Comparison of ENCODE assay signal across 1 cellular context in the genomic region with DNA sequence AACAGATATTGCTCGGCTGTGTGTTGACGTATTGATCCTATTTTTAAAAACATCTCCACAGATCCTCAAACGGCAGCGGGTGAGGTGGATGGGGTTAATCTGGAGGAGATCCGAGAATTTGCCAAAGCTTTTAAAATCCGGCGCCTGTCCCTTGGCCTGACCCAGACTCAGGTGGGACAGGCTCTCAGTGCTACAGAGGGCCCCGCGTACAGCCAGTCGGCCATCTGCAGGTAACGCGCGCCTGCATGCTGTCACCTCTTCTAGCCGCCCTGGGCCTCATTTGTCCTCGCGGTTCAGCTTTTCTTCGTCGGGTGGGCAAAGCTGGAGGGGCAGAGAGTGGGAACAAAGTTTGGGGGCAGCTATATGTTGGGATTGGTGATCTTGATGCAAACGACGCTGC.
TF ChIP-seq lines count a peak whose summit lies in the region.

No MANE protein-coding gene starts in this region.

TF ChIP-seq in K562, 482 proteins besides CTCF, POLR2A, EP300 and RAD21 (continued from another document):
- TF ChIP-seq, protein P1, sequence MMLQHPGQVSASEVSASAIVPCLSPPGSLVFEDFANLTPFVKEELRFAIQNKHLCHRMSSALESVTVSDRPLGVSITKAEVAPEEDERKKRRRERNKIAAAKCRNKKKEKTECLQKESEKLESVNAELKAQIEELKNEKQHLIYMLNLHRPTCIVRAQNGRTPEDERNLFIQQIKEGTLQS (IDR thresholded peaks at IDR 0.05) = no peak
- TF ChIP-seq, protein P1 (CRISPR knock-in tag; conservative IDR thresholded peaks at IDR 0.05) = no peak
- TF ChIP-seq TSC22D4 (tag; IDR thresholded peaks at IDR 0.05) (no peak), NONO (IDR thresholded peaks at IDR 0.05; ENCODE audit: low read depth in 2 of 2, low read length in 1 of 2) (no peak), ZKSCAN1 (IDR thresholded peaks at IDR 0.05; ENCODE audit: low read depth, low read length) (no peak)
